15 cellular contexts compared by ENCODE assay signal in genomic region chr13:109722068-109722467, GRCh38.
DNase-seq lines count a peak whose midpoint lies in the region; ATAC-seq and TF ChIP-seq lines count a peak whose summit lies in the region.
"Had no signal": no experiment of that assay in that cellular context is flagged by ENCODE, and none has a peak within 500 bp of the region (broad histone marks: within the 10 kb centered on the region; RNA-seq: fewer than 3 reads in every experiment).

No MANE protein-coding gene starts in this region.

- H3K27me3 ChIP-seq in DND-41 (ENCODE audit: insufficient read depth, low read length, poor library complexity) (no peaks in the 10 kb centered on the region), neuronal stem cell (ENCODE audit: control insufficient read depth in 3 of 3, insufficient read depth in 3 of 3, low read depth in 1 of 3, low read length in 3 of 3) (peaks cover 0 to 5% (median 0%) of the 10 kb centered on the region in 3 experiments)
- H3K27me3 ChIP-seq: BLaER1 treated with 17β-estradiol and CSF1 and Interleukin-3, amounts not matched to agents 10 nM and 100 nM had no signal

- no peak overlapping the region for H2BK120ac ChIP-seq in neuronal stem cell (ENCODE audit: low read depth, low read length)

- H3K23ac ChIP-seq in neuronal stem cell (ENCODE audit: low read depth, low read length, poor library complexity) = no peak overlapping the region

- H3K4me3 ChIP-seq in DND-41 (ENCODE audit: low read depth in 1 of 2, low read length in 2 of 2) (no peak overlapping the region), neuronal stem cell (ENCODE audit: low read length in 2 of 2) (no peak overlapping the region)
- H3K4me3 ChIP-seq: BLaER1 treated with 17β-estradiol and CSF1 and Interleukin-3, amounts not matched to agents 10 nM and 100 nM; HAP-1 had no signal

- H2BK12ac ChIP-seq in neuronal stem cell (ENCODE audit: low read length) = no peak overlapping the region

- H3K9me3 ChIP-seq in DND-41 (ENCODE audit: insufficient read depth, low read length, severe bottlenecking) (no peaks in the 10 kb centered on the region), neuronal stem cell (replicated peaks in 1 of 2; ENCODE audit: control insufficient read depth in 2 of 2, insufficient read depth in 1 of 2, low read depth in 1 of 2, low read length in 2 of 2) (no peaks in the 10 kb centered on the region)
- H3K9me3 ChIP-seq: HAP-1 had no signal

- CTCF ChIA-PET in WTC11 (lab: Charles Lee) = no interaction called here

- no peak overlapping the region for H3K9ac ChIP-seq in DND-41 (ENCODE audit: low read depth, low read length)
- no peak overlapping the region for H3K9ac ChIP-seq in neuronal stem cell (ENCODE audit: low read depth, low read length, poor library complexity)
- H3K9ac ChIP-seq: BLaER1 treated with 17β-estradiol and CSF1 and Interleukin-3, amounts not matched to agents 10 nM and 100 nM had no signal

- TF ChIP-seq CTCF in DND-41 (IDR thresholded peaks at IDR 0.05; ENCODE audit: borderline replicate concordance, extremely low read depth, low read length, poor library complexity, severe bottlenecking) = no peak
- no peak for TF ChIP-seq CTCF in WTC11 (IDR thresholded peaks at IDR 0.05)
- TF ChIP-seq CTCF in glutamatergic neuron (IDR thresholded peaks at IDR 0.05; ENCODE audit: partially characterized antibody, unreplicated experiment) = no peak

- peak; percentile 19; the same call in 2 of the 3 replicates for ATAC-seq in DND-41 (ENCODE audit: insufficient read depth, low read depth)
- ATAC-seq in WTC11 = peak; percentile 82
- no peak for ATAC-seq in HG03520 (IDR thresholded peaks at IDR 0.05; ENCODE audit: unreplicated experiment)
- no peak for ATAC-seq in HG02610 (IDR thresholded peaks at IDR 0.05; ENCODE audit: unreplicated experiment)
- no peak for ATAC-seq in HG03159 (IDR thresholded peaks at IDR 0.05; ENCODE audit: unreplicated experiment)

- H3K27ac Mint-ChIP-seq in WTC11 (no peak overlapping the region), glutamatergic neuron (ENCODE audit: unreplicated experiment) (peak overlapping the region; percentile 80)
- H3K27ac Mint-ChIP-seq: CD4-positive, CD25-positive, alpha-beta regulatory T cell; IgD-negative memory B cell had no signal

- H3K18ac ChIP-seq in neuronal stem cell (ENCODE audit: low read length) = no peak overlapping the region

- H3K27ac ChIP-seq in DND-41 (ENCODE audit: low read length) (peak overlapping the region; percentile 30), neuronal stem cell (replicated peaks; ENCODE audit: low read length) (no peak overlapping the region)
- H3K27ac ChIP-seq: BLaER1 treated with 17β-estradiol and CSF1 and Interleukin-3, amounts not matched to agents 10 nM and 100 nM had no signal

- POLR2A ChIA-PET in WTC11 (lab: Charles Lee) = no interaction called here

- no peak overlapping the region for H2AFZ ChIP-seq in DND-41 (ENCODE audit: low read depth, low read length)
- no peak overlapping the region for H2AFZ ChIP-seq in neuronal stem cell (ENCODE audit: low read length)

- peaks cover 57% of the 10 kb centered on the region for H3K36me3 ChIP-seq in DND-41 (ENCODE audit: insufficient read depth, low read length)
- no peaks in the 10 kb centered on the region for H3K36me3 ChIP-seq in neuronal stem cell (replicated peaks in 1 of 2; ENCODE audit: control insufficient read depth in 2 of 2, insufficient read depth in 2 of 2, low read length in 2 of 2)
- H3K36me3 ChIP-seq: HAP-1 had no signal

- H3K4me2 ChIP-seq in DND-41 (ENCODE audit: insufficient read depth, low read length) (peak overlapping the region; percentile 41; the same call in 1 of the 2 replicates), neuronal stem cell (ENCODE audit: insufficient read depth, low read length, poor library complexity, severe bottlenecking) (no peak overlapping the region)

- H3K4me1 Mint-ChIP-seq in WTC11 = peaks cover 42% of the 10 kb centered on the region
- H3K4me1 Mint-ChIP-seq in glutamatergic neuron (ENCODE audit: low read depth, unreplicated experiment) = peaks cover 45% of the 10 kb centered on the region
- H3K4me1 Mint-ChIP-seq: CD4-positive, CD25-positive, alpha-beta regulatory T cell; IgD-negative memory B cell had no signal

- H3K4me1 ChIP-seq in DND-41 (ENCODE audit: insufficient read depth, low read length) (peaks cover 70% of the 10 kb centered on the region), neuronal stem cell (ENCODE audit: control insufficient read depth in 2 of 2, insufficient read depth in 1 of 2, low read depth in 1 of 2, low read length in 2 of 2) (peaks cover 0 to 3% of the 10 kb centered on the region in 2 donors)
- H3K4me1 ChIP-seq: HAP-1 had no signal

- no peak for DNase-seq in DND-41
- peak; percentile 31 for DNase-seq in WTC11 (ENCODE audit: low spot score)
- no peak for DNase-seq in glutamatergic neuron
- DNase-seq in neuronal stem cell (ENCODE audit: low spot score) = no peak
- DNase-seq: 8988T; CD4-positive, CD25-positive, alpha-beta regulatory T cell; DMS53; GOT3; KG1 had no signal

- no peak overlapping the region for H4K8ac ChIP-seq in neuronal stem cell (ENCODE audit: low read depth, low read length)

- H3K36me3 Mint-ChIP-seq in WTC11 (no peaks in the 10 kb centered on the region), glutamatergic neuron (ENCODE audit: unreplicated experiment) (no peaks in the 10 kb centered on the region)
- H3K36me3 Mint-ChIP-seq: CD4-positive, CD25-positive, alpha-beta regulatory T cell; IgD-negative memory B cell had no signal

- peaks cover 97% of the 10 kb centered on the region for H3K79me2 ChIP-seq in DND-41 (ENCODE audit: insufficient read depth, low read length)

- H3K14ac ChIP-seq in neuronal stem cell (ENCODE audit: low read length) = no peak overlapping the region

- H3K9me3 Mint-ChIP-seq in WTC11 (peaks cover 7% of the 10 kb centered on the region), glutamatergic neuron (ENCODE audit: unreplicated experiment) (peaks cover 6% of the 10 kb centered on the region)
- H3K9me3 Mint-ChIP-seq: IgD-negative memory B cell had no signal

- peaks cover 56% of the 10 kb centered on the region for H4K20me1 ChIP-seq in DND-41 (ENCODE audit: insufficient read depth, low read length)
- H4K20me1 ChIP-seq: BLaER1 treated with 17β-estradiol and CSF1 and Interleukin-3, amounts not matched to agents 10 nM and 100 nM had no signal

- H2BK15ac ChIP-seq in neuronal stem cell (ENCODE audit: low read length) = no peak overlapping the region

- H3K27me3 Mint-ChIP-seq in WTC11 (ENCODE audit: low read depth) = no peaks in the 10 kb centered on the region
- peaks cover 5% of the 10 kb centered on the region for H3K27me3 Mint-ChIP-seq in glutamatergic neuron (ENCODE audit: unreplicated experiment)
- H3K27me3 Mint-ChIP-seq: IgD-negative memory B cell had no signal

- H3K4ac ChIP-seq in neuronal stem cell (ENCODE audit: low read length) = no peak overlapping the region

- H3K4me3 Mint-ChIP-seq in WTC11 (no peak overlapping the region), glutamatergic neuron (ENCODE audit: unreplicated experiment) (no peak overlapping the region)
- H3K4me3 Mint-ChIP-seq: CD4-positive, CD25-positive, alpha-beta regulatory T cell; IgD-negative memory B cell had no signal

- WGBS in neuronal stem cell (ENCODE audit: extremely low coverage in 2 of 2, insufficient read length in 2 of 2, insufficient replicate concordance in 1 of 2), 2 donors = no CpG with 5 or more reads among the region's 6 CpGs

- H2AK5ac ChIP-seq in neuronal stem cell (ENCODE audit: low read depth, low read length) = peak overlapping the region; percentile 1

- H3K79me1 ChIP-seq in neuronal stem cell (ENCODE audit: low read depth, low read length) = no peaks in the 10 kb centered on the region

- no peak overlapping the region for H4K91ac ChIP-seq in neuronal stem cell (ENCODE audit: low read depth, low read length, poor library complexity)

- no peak overlapping the region for H2BK5ac ChIP-seq in neuronal stem cell (ENCODE audit: low read length)

TF ChIP-seq in WTC11, 78 proteins besides CTCF, POLR2A, EP300 and RAD21 (continues in another document):
- TF ChIP-seq ZNF263 (CRISPR knock-in tag; IDR thresholded peaks at IDR 0.05; ENCODE audit: low read depth) (no peak), SMAD3 (CRISPR knock-in tag; IDR thresholded peaks at IDR 0.05; ENCODE audit: borderline replicate concordance) (no peak), KAT7 (CRISPR knock-in tag; IDR thresholded peaks at IDR 0.05; ENCODE audit: borderline replicate concordance) (no peak), NFYB (CRISPR knock-in tag; conservative IDR thresholded peaks at IDR 0.05; ENCODE audit: low read depth) (no peak), CDX4 (CRISPR knock-in tag; IDR thresholded peaks at IDR 0.05; ENCODE audit: borderline replicate concordance) (no peak), SOX15 (CRISPR knock-in tag; IDR thresholded peaks at IDR 0.05) (no peak), ZMAT4 (CRISPR knock-in tag; IDR thresholded peaks at IDR 0.05) (no peak), JUN (CRISPR knock-in tag; IDR thresholded peaks at IDR 0.05) (no peak), ZSCAN18 (CRISPR knock-in tag; IDR thresholded peaks at IDR 0.05) (no peak), ZNF121 (CRISPR knock-in tag; IDR thresholded peaks at IDR 0.05) (no peak), FOXJ3 (CRISPR knock-in tag; IDR thresholded peaks at IDR 0.05; ENCODE audit: borderline replicate concordance) (no peak)

Comparison
In these comparisons a context has a peak if more than half of its experiments do, and no peak if none do; other contexts are left out.
1. ATAC-seq: peak in DND-41 (single experiment) and WTC11 (single experiment); none in HG03520 (single experiment), HG02610 (single experiment) and HG03159 (single experiment).